Comparison of ENCODE assay signal across 8 cellular contexts in the genomic region with DNA sequence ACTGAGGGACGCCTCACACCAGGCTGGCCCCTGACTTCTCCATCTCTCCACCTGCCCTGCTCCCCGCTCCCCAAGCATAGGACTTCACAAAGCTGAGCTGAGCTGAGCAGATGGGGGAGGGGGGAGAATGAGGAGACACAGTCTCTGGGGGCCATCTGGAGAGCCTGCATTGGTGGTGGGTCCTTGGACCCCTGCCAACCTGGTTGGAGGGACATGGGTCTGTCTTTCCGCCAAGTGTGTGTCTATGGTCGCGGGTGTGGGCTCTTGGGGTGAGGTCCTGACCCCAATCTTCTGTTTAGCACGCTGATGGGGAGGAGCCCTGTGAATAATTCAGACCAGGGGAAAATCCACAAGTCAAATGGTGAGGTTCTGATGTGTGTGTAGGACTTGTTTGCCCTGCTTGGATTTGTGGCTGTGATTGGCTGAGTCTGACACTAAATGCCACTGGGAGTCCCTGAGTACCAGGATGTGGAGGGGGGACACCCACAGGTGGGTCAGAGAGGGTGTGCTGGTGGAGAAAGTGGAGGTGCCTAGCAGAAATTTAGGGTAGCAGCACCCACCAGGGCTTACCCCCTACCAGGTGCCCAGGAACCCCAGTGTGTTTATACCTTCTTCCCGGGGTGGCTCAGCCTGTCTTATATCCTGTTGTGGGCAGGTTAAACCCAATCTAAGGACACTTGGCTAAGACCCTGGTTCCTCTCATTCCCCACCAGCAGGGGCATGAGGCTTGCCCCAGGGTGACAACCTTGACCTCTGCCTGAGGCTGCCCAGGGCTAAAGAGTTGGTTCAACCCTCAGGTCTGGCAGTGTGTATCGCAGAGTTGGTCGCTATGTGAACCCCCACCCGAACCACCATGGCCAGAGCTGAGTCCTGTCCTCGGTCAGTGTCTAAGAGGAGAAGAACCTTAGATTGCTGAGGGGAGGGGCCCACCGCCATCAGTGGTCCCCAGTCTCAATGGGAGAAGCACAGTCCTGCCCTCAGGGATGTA. TPM values are rescaled to one million over a fixed set of nuclear protein-coding genes. Genes with fewer than 3 reads are reported as not detected.
DNase-seq lines count a peak whose midpoint lies in the region; ATAC-seq and TF ChIP-seq lines count a peak whose summit lies in the region.

No MANE protein-coding gene starts in this region.

- H3K36me3 Mint-ChIP-seq in CD8-positive, alpha-beta memory T cell = peaks cover 2 to 67% (median 2%) of the 10 kb centered on the region in 3 donors
- H3K36me3 Mint-ChIP-seq in activated naive CD8-positive, alpha-beta T cell treated with anti-CD3 and anti-CD28 coated beads, Interleukin-2, amount 50 U/mL, for 24 hours (ENCODE audit: low read depth) = peaks cover 37% of the 10 kb centered on the region

- DNase-seq in CD8-positive, alpha-beta memory T cell = peak; percentile 47 to 73 (median 53)
- DNase-seq in NCI-H82 (lab: John Stamatoyannopoulos, UW) (peak; percentile 72), GOT3 (lab: John Stamatoyannopoulos, UW) (no peak), GF-D8 (lab: John Stamatoyannopoulos, UW) (no peak)
- DNase-seq in activated naive CD8-positive, alpha-beta T cell treated with anti-CD3 and anti-CD28 coated beads, Interleukin-2, amount 50 U/mL, for 24 hours = peak; percentile 80

- peak overlapping the region; percentile 98 for H3K27ac ChIP-seq in CD8-positive, alpha-beta memory T cell (ENCODE audit: low read depth, low read length)
- H3K27ac ChIP-seq in neutrophil = peak overlapping the region; percentile 99

- H3K27me3 Mint-ChIP-seq in CD8-positive, alpha-beta memory T cell = peaks cover 0 to 1% of the 10 kb centered on the region in 2 donors
- H3K27me3 Mint-ChIP-seq in activated naive CD8-positive, alpha-beta T cell treated with anti-CD3 and anti-CD28 coated beads, Interleukin-2, amount 50 U/mL, for 24 hours = no peaks in the 10 kb centered on the region

- ATAC-seq in activated naive CD8-positive, alpha-beta T cell treated with anti-CD3 and anti-CD28 coated beads, Interleukin-2, amount 50 U/mL, for 24 hours = peak; percentile 47
- ATAC-seq in GM19463 (IDR thresholded peaks at IDR 0.05; ENCODE audit: unreplicated experiment) (no peak), HG03095 (IDR thresholded peaks at IDR 0.05; ENCODE audit: unreplicated experiment) (no peak)

- peak overlapping the region; percentile 92 to 100 (median 100) for H3K27ac Mint-ChIP-seq in CD8-positive, alpha-beta memory T cell
- peak overlapping the region; percentile 97 for H3K27ac Mint-ChIP-seq in activated naive CD8-positive, alpha-beta T cell treated with anti-CD3 and anti-CD28 coated beads, Interleukin-2, amount 50 U/mL, for 24 hours

- no peaks in the 10 kb centered on the region for H3K9me3 ChIP-seq in CD8-positive, alpha-beta memory T cell (ENCODE audit: low read length)
- H3K9me3 ChIP-seq in neutrophil = no peaks in the 10 kb centered on the region

- CTCF ChIA-PET in CD8-positive, alpha-beta memory T cell (lab: Charles Lee) = interaction anchor here (0.9 to 13.8 kb wide), 7 partner anchors 10 to 163 kb away, joined by 3 to 409 read pairs (median 21); a partner anchor contains a TSS

- peak; percentile 38 for TF ChIP-seq CTCF in neutrophil (IDR thresholded peaks at IDR 0.05)

- H3K36me3 ChIP-seq in CD8-positive, alpha-beta memory T cell (ENCODE audit: insufficient read depth, low read length) = no peaks in the 10 kb centered on the region
- peaks cover 48% of the 10 kb centered on the region for H3K36me3 ChIP-seq in neutrophil

- peaks cover 59 to 69% (median 66%) of the 10 kb centered on the region in 3 donors for H3K4me1 Mint-ChIP-seq in CD8-positive, alpha-beta memory T cell
- H3K4me1 Mint-ChIP-seq in activated naive CD8-positive, alpha-beta T cell treated with anti-CD3 and anti-CD28 coated beads, Interleukin-2, amount 50 U/mL, for 24 hours = peaks cover 72% of the 10 kb centered on the region

- no peaks in the 10 kb centered on the region for H3K9me3 Mint-ChIP-seq in CD8-positive, alpha-beta memory T cell
- H3K9me3 Mint-ChIP-seq in activated naive CD8-positive, alpha-beta T cell treated with anti-CD3 and anti-CD28 coated beads, Interleukin-2, amount 50 U/mL, for 24 hours = no peaks in the 10 kb centered on the region

- POLR2A ChIA-PET in CD8-positive, alpha-beta memory T cell (lab: Charles Lee) = interaction anchor here (0.7 to 13.4 kb wide), 3 partner anchors 8 to 21 kb away, joined by 3 to 189 read pairs (median 4); no protein-coding TSS in a partner anchor

- peak overlapping the region; percentile 95 for H3K4me3 ChIP-seq in CD8-positive, alpha-beta memory T cell (ENCODE audit: low read length)
- H3K4me3 ChIP-seq in neutrophil (ENCODE audit: low read depth in 1 of 2, low read length in 1 of 2) = peak overlapping the region; percentile 74 to 94

- H3K4me3 Mint-ChIP-seq in CD8-positive, alpha-beta memory T cell = peak overlapping the region; percentile 96 to 100 (median 99)
- H3K4me3 Mint-ChIP-seq in activated naive CD8-positive, alpha-beta T cell treated with anti-CD3 and anti-CD28 coated beads, Interleukin-2, amount 50 U/mL, for 24 hours = peak overlapping the region; percentile 99

- H3K4me1 ChIP-seq in CD8-positive, alpha-beta memory T cell (ENCODE audit: insufficient read depth, low read length) = peaks cover 62% of the 10 kb centered on the region
- peaks cover 51 to 83% of the 10 kb centered on the region in 2 experiments for H3K4me1 ChIP-seq in neutrophil (ENCODE audit: control insufficient read depth in 1 of 2, insufficient read depth in 1 of 2, low read depth in 1 of 2, low read length in 1 of 2)

- H3K27me3 ChIP-seq in CD8-positive, alpha-beta memory T cell (ENCODE audit: insufficient read depth, low read length, poor library complexity, severe bottlenecking) = no peaks in the 10 kb centered on the region
- H3K27me3 ChIP-seq in neutrophil = no peaks in the 10 kb centered on the region

RNA-seq across cellular contexts. Expression of a gene that starts 2.1 kb away (rescaled TPM):
- 100 to 1,000 TPM; 260 to 265 TPM for total RNA-seq in CD8-positive, alpha-beta memory T cell
- polyA plus RNA-seq in CD8-positive, alpha-beta memory T cell = 58.6 TPM

RNA-seq across cellular contexts. Expression of a gene that starts 38.1 kb away (rescaled TPM):
- under 1 TPM in 1 of 2 experiments, not detected in 1; 0.15 TPM for total RNA-seq in CD8-positive, alpha-beta memory T cell
- 0.33 TPM for polyA plus RNA-seq in CD8-positive, alpha-beta memory T cell

Comparison
In these comparisons a context has a peak if more than half of its experiments do, and no peak if none do; other contexts are left out.
1. DNase-seq: peak in CD8-positive, alpha-beta memory T cell (5 of 5), NCI-H82 (single experiment) and activated naive CD8-positive, alpha-beta T cell treated with anti-CD3 and anti-CD28 coated beads, Interleukin-2, amount 50 U/mL, for 24 hours (single experiment); none in GOT3 (single experiment) and GF-D8 (single experiment).